Comparison of ENCODE assay signal across 8 cellular contexts in genomic region chr12:6535697-6535946, GRCh38. TPM values are rescaled to one million over a fixed set of nuclear protein-coding genes. Genes with fewer than 3 reads are reported as not detected.
DNase-seq lines count a peak whose midpoint lies in the region; ATAC-seq, FAIRE-seq and TF ChIP-seq lines count a peak whose summit lies in the region.

No MANE protein-coding gene starts in this region.

- TF ChIP-seq POLR2A in K562 (conservative IDR thresholded peaks at IDR 0.05) (no peak), transverse colon (IDR thresholded peaks at IDR 0.05) (no peak)

- no peak overlapping the region for H2AFZ ChIP-seq in K562 (ENCODE audit: low read depth, low read length)

- no peak for TF ChIP-seq RAD21 in K562 (CRISPR knock-in tag; conservative IDR thresholded peaks at IDR 0.05 in 1 of 2, IDR thresholded peaks at IDR 0.05 in 1 of 2)

- H3K9ac ChIP-seq in K562 (ENCODE audit: insufficient read depth in 1 of 2, low read depth in 2 of 2, low read length in 2 of 2), result peak overlapping the region; percentile 84 to 100

- no CpG with 5 or more reads among the region's 6 CpGs for WGBS in K562 (ENCODE audit: insufficient coverage, low coverage, missing lambda C conversion rate)
- WGBS in lung, 2 donors, result 0 to 10% methylated on average over 4 to 6 of the region's 6 CpGs
- WGBS in transverse colon (ENCODE audit: low coverage in 1 of 2), 2 donors, result 0% methylated on average over 6 of the region's 6 CpGs; no CpG with 5 or more reads in 1 of the 2 donors

- H3K27ac ChIP-seq in K562 (ENCODE audit: extremely low read depth, low read depth, low read length), result peak overlapping the region; percentile 87
- peak overlapping the region; percentile 97 to 98 for H3K27ac ChIP-seq in lung (ENCODE audit: low read depth in 1 of 2, low read length in 1 of 2)
- H3K27ac ChIP-seq in transverse colon, result peak overlapping the region; percentile 94 to 98 (median 98)

- FAIRE-seq in K562 (lab: Jason Lieb, UNC), result no peak

- no peak for DNase-seq in activated T-cell treated with anti-CD3 and anti-CD28 coated beads, Interleukin-2, amount 50 U/mL, for 72 hours
- DNase-seq in activated T-cell treated with anti-CD3 and anti-CD28 coated beads, Interleukin-2, amount 50 U/mL, for 48 hours, result no peak
- DNase-seq in K562 (ENCODE audit: extremely low read depth in 1 of 4, low spot score in 3 of 4), result no peak
- DNase-seq in lung (ENCODE audit: low spot score), result no peak
- no peak for DNase-seq in transverse colon
- no peak for DNase-seq in NCI-H146 (lab: John Stamatoyannopoulos, UW)
- no peak for DNase-seq in NCI-H187 treated with DMSO at 0.1 percent for 48 hours (lab: John Stamatoyannopoulos, UW)
- DNase-seq in GM19240 (ENCODE audit: insufficient read length, low spot score), result no peak

- no peaks in the 10 kb centered on the region for H3K9me3 Mint-ChIP-seq in activated T-cell treated with anti-CD3 and anti-CD28 coated beads, Interleukin-2, amount 50 U/mL, for 72 hours

- peaks cover 41 to 74% of the 10 kb centered on the region in 2 experiments; a peak in 4 of 5 replicates for H3K4me1 ChIP-seq in K562 (replicated peaks in 1 of 2; ENCODE audit: control insufficient read depth in 2 of 2, insufficient read depth in 2 of 2, low read length in 2 of 2)
- peaks cover 0 to 29% of the 10 kb centered on the region in 2 donors for H3K4me1 ChIP-seq in lung (ENCODE audit: control insufficient read depth in 2 of 2, insufficient read depth in 2 of 2, low read length in 2 of 2)
- peaks cover 37 to 75% (median 55%) of the 10 kb centered on the region in 4 donors for H3K4me1 ChIP-seq in transverse colon

- H3K9me3 ChIP-seq in K562 (replicated peaks; ENCODE audit: control insufficient read depth, insufficient read depth, low read depth, low read length) (no peaks in the 10 kb centered on the region), lung (ENCODE audit: control insufficient read depth in 2 of 2, insufficient read depth in 1 of 2, low read length in 1 of 2) (no peaks in the 10 kb centered on the region), transverse colon (no peaks in the 10 kb centered on the region)

- H3K27ac Mint-ChIP-seq in activated T-cell treated with anti-CD3 and anti-CD28 coated beads, Interleukin-2, amount 50 U/mL, for 72 hours, result peak overlapping the region; percentile 97

- H3K27me3 Mint-ChIP-seq in activated T-cell treated with anti-CD3 and anti-CD28 coated beads, Interleukin-2, amount 50 U/mL, for 72 hours (ENCODE audit: low read depth), result no peaks in the 10 kb centered on the region

- no TSS peak for BruUV-seq in K562 (replicated peaks; lab: Mats Ljungman, UMichigan)

- peaks cover 21 to 31% of the 10 kb centered on the region in 2 donors for H3K36me3 Mint-ChIP-seq in activated T-cell treated with anti-CD3 and anti-CD28 coated beads, Interleukin-2, amount 50 U/mL, for 72 hours (ENCODE audit: insufficient read depth in 2 of 2)

- peak overlapping the region; percentile 93 for H3K4me2 ChIP-seq in K562 (ENCODE audit: insufficient read depth, low read length)

- intact Hi-C loops in K562 (cut with micrococcal nuclease), result loop anchor here (2.0 to 10.0 kb wide), 2 partner anchors 41 to 211 kb away; partner anchors contain the start of gene NCAPD2
- intact Hi-C loops in transverse colon (cut with DNase I; ENCODE audit: low total_unique reads), result loop anchor here (5.0 to 10.0 kb wide), 2 partner anchors 113 to 211 kb away; no protein-coding TSS in a partner anchor

- CTCF ChIA-PET in K562 (lab: Yijun Ruan, JAX; ENCODE audit: low intra/inter-chr PET ratio), result no interaction called here

- H3K4me3 Mint-ChIP-seq in activated T-cell treated with anti-CD3 and anti-CD28 coated beads, Interleukin-2, amount 50 U/mL, for 72 hours, result peak overlapping the region; percentile 96 to 97

- H3K4me3 ChIP-seq in K562 (peak overlapping the region; percentile 84), lung (peak overlapping the region; percentile 91), transverse colon (peak overlapping the region; percentile 72 to 88 (median 78))

- no peak for ATAC-seq in activated T-cell treated with anti-CD3 and anti-CD28 coated beads, Interleukin-2, amount 50 U/mL, for 72 hours (replicated peaks in 1 of 2)
- no peak for ATAC-seq in K562
- no peak for ATAC-seq in lung (ENCODE audit: insufficient read depth, low FRiP score)

- H3K9me1 ChIP-seq in K562 (ENCODE audit: control insufficient read depth, insufficient read depth, low read length), result no peaks in the 10 kb centered on the region

- H4K20me1 ChIP-seq in K562 (replicated peaks; ENCODE audit: control insufficient read depth, insufficient read depth, low read length), result peaks cover 38% of the 10 kb centered on the region

- peaks cover 87% of the 10 kb centered on the region for H3K4me1 Mint-ChIP-seq in activated T-cell treated with anti-CD3 and anti-CD28 coated beads, Interleukin-2, amount 50 U/mL, for 72 hours (ENCODE audit: low read depth)

- in situ Hi-C loops in K562 (cut with MboI), result no loop called here
- in situ Hi-C loops in transverse colon (cut with MboI; ENCODE audit: low pct_ligation_motif_present in 1 of 4, low pct_unique_long_range_greater_than_20kb in 1 of 4, low sequenced_read_pairs in 3 of 4), result loop anchor here in 1 of 4 donors (25.0 kb wide), 2 partner anchors 98 to 198 kb away; partner anchors contain the start of genes CD27 and TNFRSF1A

- TF ChIP-seq CTCF in K562 (IDR thresholded peaks at IDR 0.05 in 2 of 3, conservative IDR thresholded peaks at IDR 0.05 in 1 of 3; ENCODE audit: insufficient read depth in 2 of 3, low read depth in 1 of 3, low read length in 3 of 3), result no peak
- no peak for TF ChIP-seq CTCF in lung (IDR thresholded peaks at IDR 0.05; ENCODE audit: control extremely low read depth, extremely low read depth)
- no peak for TF ChIP-seq CTCF in transverse colon (IDR thresholded peaks at IDR 0.05)

- POLR2A ChIA-PET in K562 (lab: Yijun Ruan, JAX), result interaction anchor here (0.8 to 2.6 kb wide), 6 partner anchors 10 to 146 kb away, joined by 3 to 20 read pairs (median 3); no protein-coding TSS in a partner anchor

- H3K27me3 ChIP-seq in K562 (ENCODE audit: control insufficient read depth in 2 of 2, insufficient read depth in 2 of 2, low read length in 2 of 2) (no peaks in the 10 kb centered on the region), lung (ENCODE audit: control insufficient read depth, insufficient read depth) (no peaks in the 10 kb centered on the region), transverse colon (no peaks in the 10 kb centered on the region)

- H3K79me2 ChIP-seq in K562 (ENCODE audit: control insufficient read depth, insufficient read depth, low read length), result peaks cover 63% of the 10 kb centered on the region

- peaks cover 58% of the 10 kb centered on the region for H3K36me3 ChIP-seq in K562 (ENCODE audit: control insufficient read depth, insufficient read depth, low read length)
- H3K36me3 ChIP-seq in lung (ENCODE audit: control insufficient read depth in 2 of 2, insufficient read depth in 2 of 2, low read length in 2 of 2), result peaks cover 0 to 33% of the 10 kb centered on the region in 2 donors
- peaks cover 0 to 16% (median 6%) of the 10 kb centered on the region in 4 donors for H3K36me3 ChIP-seq in transverse colon

- TF ChIP-seq EP300 in K562 (IDR thresholded peaks at IDR 0.05; ENCODE audit: low read length) (no peak), transverse colon (IDR thresholded peaks at IDR 0.05; ENCODE audit: low read depth) (no peak)

RNA-seq across cellular contexts. Expression of gene GAPDH, which starts 1.3 kb away (rescaled TPM):
- total RNA-seq in activated T-cell treated with anti-CD3 and anti-CD28 coated beads, Interleukin-2, amount 50 U/mL, for 72 hours, result 1,000 to 10,000 TPM; 4,101 to 4,234 TPM
- total RNA-seq in K562 (2011; cell fraction: chromatin; rRNA removed; ENCODE audit: low replicate concordance), result 324 and 835 TPM in 2 replicates
- total RNA-seq in K562 (2011; cell fraction: nucleolus; rRNA removed), result 1,325 and 1,372 TPM in 2 replicates
- 1,230 and 2,004 TPM in 2 replicates for total RNA-seq in K562 (2011; cell fraction: nucleoplasm; rRNA removed)
- total RNA-seq in K562 (2014; rRNA removed) (3,419 and 4,659 TPM in 2 replicates), K562 (2014; rRNA removed; fragmentation: Illumina TruSeq; extraction: Trizol) (1,716 and 2,206 TPM in 2 replicates), K562 (2015; rRNA removed; fragmentation: Illumina TruSeq; extraction: Trizol) (2,578 and 2,581 TPM in 2 replicates), K562 (2021) (2,702 and 2,817 TPM in 2 replicates), lung (1,000 to 10,000 TPM in 1 of 2 donors, 100 to 1,000 TPM in 1; 843 to 1,983 TPM), transverse colon (1,000 to 10,000 TPM; 1,806 to 2,946 (median 2,333) TPM)
- polyA plus RNA-seq in K562 (2011; rRNA removed) (6,793 and 8,605 TPM in 2 replicates), K562 (2014; fragmentation: Illumina TruSeq; extraction: Trizol) (5,553 and 5,658 TPM in 2 replicates), K562 (2014; fragmentation: Nextera tagmentation; extraction: Ambion mirVana) (1,000 to 10,000 TPM; 5,813 to 6,029 TPM), K562 (2014; rRNA removed) (3,855 and 4,217 TPM in 2 replicates), lung (1,000 to 10,000 TPM; 1,405 to 3,540 TPM)
- polyA plus RNA-seq in K562 (2011; cell fraction: cytosol; rRNA removed), result 11,989 and 13,919 TPM in 2 replicates
- 3,294 and 3,587 TPM in 2 replicates for polyA plus RNA-seq in K562 (2011; cell fraction: nucleus; rRNA removed)
- polyA plus RNA-seq in K562 (2012), result 3,686 and 3,892 TPM in 2 replicates
- 4,964 and 5,506 TPM in 2 replicates for polyA minus RNA-seq in K562 (2011; rRNA and poly(A)+ RNA removed)
- polyA minus RNA-seq in K562 (2011; cell fraction: cytosol; rRNA and poly(A)+ RNA removed), result 4,077 and 4,335 TPM in 2 replicates
- 565 and 1,075 TPM in 2 replicates for polyA minus RNA-seq in K562 (2011; cell fraction: nucleus; rRNA and poly(A)+ RNA removed)

RNA-seq across cellular contexts. Expression of gene IFFO1, which starts 20.2 kb away (rescaled TPM):
- 10 to 100 TPM; 14.2 to 17.0 TPM for total RNA-seq in activated T-cell treated with anti-CD3 and anti-CD28 coated beads, Interleukin-2, amount 50 U/mL, for 72 hours
- total RNA-seq in K562 (2011; cell fraction: chromatin; rRNA removed; ENCODE audit: low replicate concordance), result 0.42 and 0.76 TPM in 2 replicates
- total RNA-seq in K562 (2011; cell fraction: nucleolus; rRNA removed), result 0.66 and 0.83 TPM in 2 replicates
- 0.23 and 0.37 TPM in 2 replicates for total RNA-seq in K562 (2011; cell fraction: nucleoplasm; rRNA removed)
- total RNA-seq in K562 (2014; rRNA removed), result not detected in 2 replicates
- not detected in 2 replicates for total RNA-seq in K562 (2014; rRNA removed; fragmentation: Illumina TruSeq; extraction: Trizol)
- total RNA-seq in K562 (2015; rRNA removed; fragmentation: Illumina TruSeq; extraction: Trizol), result 0.08 TPM in 1 of 2 replicates, not detected in the other
- 0.09 and 0.20 TPM in 2 replicates for total RNA-seq in K562 (2021)
- 0.10 and 0.12 TPM in 2 replicates for polyA plus RNA-seq in K562 (2011; rRNA removed)
- 0.09 and 0.15 TPM in 2 replicates for polyA plus RNA-seq in K562 (2011; cell fraction: cytosol; rRNA removed)
- 0.18 and 0.32 TPM in 2 replicates for polyA plus RNA-seq in K562 (2011; cell fraction: nucleus; rRNA removed)
- 0.04 and 0.10 TPM in 2 replicates for polyA plus RNA-seq in K562 (2012)
- not detected in 2 replicates for polyA plus RNA-seq in K562 (2014; fragmentation: Illumina TruSeq; extraction: Trizol)
- not detected for polyA plus RNA-seq in K562 (2014; fragmentation: Nextera tagmentation; extraction: Ambion mirVana)
- polyA plus RNA-seq in K562 (2014; rRNA removed), result 0.03 TPM in 1 of 2 replicates, not detected in the other
- 0.11 TPM in 1 of 2 replicates, not detected in the other for polyA minus RNA-seq in K562 (2011; rRNA and poly(A)+ RNA removed)
- polyA minus RNA-seq in K562 (2011; cell fraction: cytosol; rRNA and poly(A)+ RNA removed), result not detected in 2 replicates
- polyA minus RNA-seq in K562 (2011; cell fraction: nucleus; rRNA and poly(A)+ RNA removed), result 0.11 and 0.27 TPM in 2 replicates
- 10 to 100 TPM; 10.0 to 25.1 TPM for total RNA-seq in lung
- polyA plus RNA-seq in lung, result 10 to 100 TPM; 24.4 to 26.7 TPM
- 10 to 100 TPM in 1 of 4 donors, 1 to 10 TPM in 3; 6.1 to 54.2 (median 8.0) TPM for total RNA-seq in transverse colon

RNA-seq across cellular contexts. Expression of gene NOP2, which starts 32.5 kb away (rescaled TPM):
- 10 to 100 TPM; 76.9 to 89.8 TPM for total RNA-seq in activated T-cell treated with anti-CD3 and anti-CD28 coated beads, Interleukin-2, amount 50 U/mL, for 72 hours
- total RNA-seq in K562 (2011; cell fraction: chromatin; rRNA removed; ENCODE audit: low replicate concordance), result 199 and 304 TPM in 2 replicates
- total RNA-seq in K562 (2011; cell fraction: nucleolus; rRNA removed), result 156 and 172 TPM in 2 replicates
- total RNA-seq in K562 (2011; cell fraction: nucleoplasm; rRNA removed), result 135 and 147 TPM in 2 replicates
- 55.4 and 70.8 TPM in 2 replicates for total RNA-seq in K562 (2014; rRNA removed)
- total RNA-seq in K562 (2014; rRNA removed; fragmentation: Illumina TruSeq; extraction: Trizol), result 53.2 and 54.4 TPM in 2 replicates
- total RNA-seq in K562 (2015; rRNA removed; fragmentation: Illumina TruSeq; extraction: Trizol), result 60.6 and 61.9 TPM in 2 replicates
- 77.2 and 77.6 TPM in 2 replicates for total RNA-seq in K562 (2021)
- polyA plus RNA-seq in K562 (2011; rRNA removed), result 74.7 and 93.6 TPM in 2 replicates
- polyA plus RNA-seq in K562 (2011; cell fraction: cytosol; rRNA removed), result 29.0 and 33.7 TPM in 2 replicates
- polyA plus RNA-seq in K562 (2011; cell fraction: nucleus; rRNA removed), result 248 and 319 TPM in 2 replicates
- polyA plus RNA-seq in K562 (2012), result 37.5 and 55.6 TPM in 2 replicates
- 67.5 and 97.7 TPM in 2 replicates for polyA plus RNA-seq in K562 (2014; fragmentation: Illumina TruSeq; extraction: Trizol)
- polyA plus RNA-seq in K562 (2014; fragmentation: Nextera tagmentation; extraction: Ambion mirVana), result 10 to 100 TPM; 19.0 to 37.2 TPM
- 86.3 and 92.2 TPM in 2 replicates for polyA plus RNA-seq in K562 (2014; rRNA removed)
- 32.7 and 42.8 TPM in 2 replicates for polyA minus RNA-seq in K562 (2011; rRNA and poly(A)+ RNA removed)
- polyA minus RNA-seq in K562 (2011; cell fraction: cytosol; rRNA and poly(A)+ RNA removed), result 26.4 and 38.0 TPM in 2 replicates
- 40.7 and 56.9 TPM in 2 replicates for polyA minus RNA-seq in K562 (2011; cell fraction: nucleus; rRNA and poly(A)+ RNA removed)
- total RNA-seq in lung, result 10 to 100 TPM in 1 of 2 donors, 1 to 10 TPM in 1; 7.9 to 36.0 TPM
- polyA plus RNA-seq in lung, result 10 to 100 TPM; 30.7 to 37.6 TPM
- total RNA-seq in transverse colon, result 100 to 1,000 TPM in 1 of 4 donors, 10 to 100 TPM in 3; 12.8 to 167 (median 30.5) TPM

RNA-seq across cellular contexts. Expression of gene NCAPD2, which starts 41.7 kb away (rescaled TPM):
- 100 to 1,000 TPM; 156 to 168 TPM for total RNA-seq in activated T-cell treated with anti-CD3 and anti-CD28 coated beads, Interleukin-2, amount 50 U/mL, for 72 hours
- 180 and 234 TPM in 2 replicates for total RNA-seq in K562 (2011; cell fraction: chromatin; rRNA removed; ENCODE audit: low replicate concordance)
- total RNA-seq in K562 (2011; cell fraction: nucleolus; rRNA removed), result 123 and 141 TPM in 2 replicates
- 94.7 and 123 TPM in 2 replicates for total RNA-seq in K562 (2011; cell fraction: nucleoplasm; rRNA removed)
- total RNA-seq in K562 (2014; rRNA removed) (88.9 and 90.9 TPM in 2 replicates), K562 (2014; rRNA removed; fragmentation: Illumina TruSeq; extraction: Trizol) (58.6 and 59.8 TPM in 2 replicates), K562 (2015; rRNA removed; fragmentation: Illumina TruSeq; extraction: Trizol) (50.6 and 55.1 TPM in 2 replicates), K562 (2021) (66.6 and 79.3 TPM in 2 replicates), lung (10 to 100 TPM; 19.8 to 30.7 TPM), transverse colon (10 to 100 TPM; 18.3 to 20.2 (median 19.2) TPM)
- polyA plus RNA-seq in K562 (2011; rRNA removed) (68.3 and 88.8 TPM in 2 replicates), K562 (2014; fragmentation: Illumina TruSeq; extraction: Trizol) (93.7 and 95.4 TPM in 2 replicates), K562 (2014; fragmentation: Nextera tagmentation; extraction: Ambion mirVana) (10 to 100 TPM; 16.9 to 35.5 TPM), K562 (2014; rRNA removed) (55.3 and 70.9 TPM in 2 replicates), lung (10 to 100 TPM in 1 of 2 donors, 1 to 10 TPM in 1; 5.8 to 11.8 TPM)
- polyA plus RNA-seq in K562 (2011; cell fraction: cytosol; rRNA removed), result 70.4 and 83.4 TPM in 2 replicates
- 111 and 114 TPM in 2 replicates for polyA plus RNA-seq in K562 (2011; cell fraction: nucleus; rRNA removed)
- polyA plus RNA-seq in K562 (2012), result 67.4 and 77.6 TPM in 2 replicates
- 103 and 106 TPM in 2 replicates for polyA minus RNA-seq in K562 (2011; rRNA and poly(A)+ RNA removed)
- polyA minus RNA-seq in K562 (2011; cell fraction: cytosol; rRNA and poly(A)+ RNA removed), result 93.9 and 94.0 TPM in 2 replicates
- 52.2 and 80.1 TPM in 2 replicates for polyA minus RNA-seq in K562 (2011; cell fraction: nucleus; rRNA and poly(A)+ RNA removed)

RNA-seq across cellular contexts. Expression of gene MRPL51, which starts 42.6 kb away (rescaled TPM):
- 100 to 1,000 TPM; 170 to 179 TPM for total RNA-seq in activated T-cell treated with anti-CD3 and anti-CD28 coated beads, Interleukin-2, amount 50 U/mL, for 72 hours
- 10.4 and 15.7 TPM in 2 replicates for total RNA-seq in K562 (2011; cell fraction: chromatin; rRNA removed; ENCODE audit: low replicate concordance)
- 12.9 and 13.3 TPM in 2 replicates for total RNA-seq in K562 (2011; cell fraction: nucleolus; rRNA removed)
- total RNA-seq in K562 (2011; cell fraction: nucleoplasm; rRNA removed), result 14.3 and 21.4 TPM in 2 replicates
- total RNA-seq in K562 (2014; rRNA removed) (135 and 152 TPM in 2 replicates), K562 (2014; rRNA removed; fragmentation: Illumina TruSeq; extraction: Trizol) (254 and 288 TPM in 2 replicates), K562 (2015; rRNA removed; fragmentation: Illumina TruSeq; extraction: Trizol) (177 and 199 TPM in 2 replicates), K562 (2021) (205 and 208 TPM in 2 replicates), lung (100 to 1,000 TPM in 1 of 2 donors, 10 to 100 TPM in 1; 34.5 to 123 TPM), transverse colon (10 to 100 TPM in 3 of 4 donors, 1 to 10 TPM in 1; 2.6 to 49.7 (median 40.9) TPM)
- polyA plus RNA-seq in K562 (2011; rRNA removed) (87.9 and 127 TPM in 2 replicates), K562 (2014; fragmentation: Illumina TruSeq; extraction: Trizol) (198 and 214 TPM in 2 replicates), K562 (2014; fragmentation: Nextera tagmentation; extraction: Ambion mirVana) (100 to 1,000 TPM; 669 to 727 TPM), K562 (2014; rRNA removed) (220 and 267 TPM in 2 replicates), lung (100 to 1,000 TPM in 1 of 2 donors, 10 to 100 TPM in 1; 80.4 to 103 TPM)
- 56.4 and 93.3 TPM in 2 replicates for polyA plus RNA-seq in K562 (2011; cell fraction: cytosol; rRNA removed)
- polyA plus RNA-seq in K562 (2011; cell fraction: nucleus; rRNA removed), result 27.8 and 39.6 TPM in 2 replicates
- polyA plus RNA-seq in K562 (2012), result 103 and 291 TPM in 2 replicates
- polyA minus RNA-seq in K562 (2011; rRNA and poly(A)+ RNA removed), result 38.3 and 43.0 TPM in 2 replicates
- 21.7 and 23.6 TPM in 2 replicates for polyA minus RNA-seq in K562 (2011; cell fraction: cytosol; rRNA and poly(A)+ RNA removed)
- 6.9 and 14.4 TPM in 2 replicates for polyA minus RNA-seq in K562 (2011; cell fraction: nucleus; rRNA and poly(A)+ RNA removed)
